In genomic region chr10:90821864-90822263, GRCh38 we compare ENCODE assay signal across 1 cellular context. TPM values are rescaled to one million over a fixed set of nuclear protein-coding genes. Genes with fewer than 3 reads are reported as not detected.
"Had no signal": no experiment of that assay in that cellular context is flagged by ENCODE, and none has a peak within 500 bp of the region (broad histone marks: within the 10 kb centered on the region; RNA-seq: fewer than 3 reads in every experiment).

No MANE protein-coding gene starts in this region.

RNA-seq across cellular contexts. Expression of gene HTR7, which starts 36.0 kb away (rescaled TPM):
- total RNA-seq: naive thymus-derived CD8-positive, alpha-beta T cell had no signal
